In genomic region chr3:190995156-190995555, GRCh38 we compare ENCODE assay signal across 25 cellular contexts.
"Had no signal": no experiment of that assay in that cellular context is flagged by ENCODE, and none has a peak within 500 bp of the region (broad histone marks: within the 10 kb centered on the region; RNA-seq: fewer than 3 reads in every experiment).

No MANE protein-coding gene starts in this region.

- H3K4me1 ChIP-seq: left ventricle myocardium inferior, right atrium auricular region, right lobe of liver, suprapubic skin, tibial artery, upper lobe of right lung had no signal

- H3K36me3 ChIP-seq: left ventricle myocardium inferior, ovary, right atrium auricular region, right lobe of liver, suprapubic skin, thoracic aorta, tibial artery, upper lobe of right lung had no signal

- H3K36me3 Mint-ChIP-seq: naive thymus-derived CD4-positive, alpha-beta T cell; natural killer cell treated with Interleukin-12 subunit alpha and Interleukin-12 subunit beta and Interleukin-15 and Interleukin-18, amount 100 ng/mL, for 72 hours; stimulated activated effector memory CD8-positive, alpha-beta T cell treated with anti-CD3 and anti-CD28 coated beads, Interleukin-12 subunit alpha, Interleukin-12 subunit beta, amount 100 ng/mL, for 72 hours had no signal

- H3K27ac Mint-ChIP-seq: naive thymus-derived CD4-positive, alpha-beta T cell; natural killer cell treated with Interleukin-12 subunit alpha and Interleukin-12 subunit beta and Interleukin-15 and Interleukin-18, amount 100 ng/mL, for 72 hours; progenitor cell of endocrine pancreas; stimulated activated effector memory CD8-positive, alpha-beta T cell treated with anti-CD3 and anti-CD28 coated beads, Interleukin-12 subunit alpha, Interleukin-12 subunit beta, amount 100 ng/mL, for 72 hours; stimulated activated naive CD8-positive, alpha-beta T cell treated with anti-CD3 and anti-CD28 coated beads, Interleukin-15, Interleukin-2, amounts not matched to agents 100 ng/mL and 50 ng/mL, for 24 hours had no signal

- H3K4me3 ChIP-seq: hepatocyte, left ventricle myocardium inferior, lung, mucosa of descending colon, ovary, right atrium auricular region, right lobe of liver, skin epidermis, suprapubic skin, thoracic aorta, tibial artery, upper lobe of right lung had no signal

- H3K9me3 ChIP-seq: left ventricle myocardium inferior, mucosa of descending colon, ovary, right atrium auricular region, right lobe of liver, suprapubic skin, thoracic aorta, tibial artery, upper lobe of right lung had no signal

- H3K4me1 Mint-ChIP-seq: naive thymus-derived CD4-positive, alpha-beta T cell; stimulated activated effector memory CD8-positive, alpha-beta T cell treated with anti-CD3 and anti-CD28 coated beads, Interleukin-12 subunit alpha, Interleukin-12 subunit beta, amount 100 ng/mL, for 72 hours had no signal

- H3K27me3 ChIP-seq: hepatocyte, ovary, right atrium auricular region, right lobe of liver, suprapubic skin, tibial artery, upper lobe of right lung had no signal

- H3K27me3 Mint-ChIP-seq: naive thymus-derived CD4-positive, alpha-beta T cell; natural killer cell treated with Interleukin-12 subunit alpha and Interleukin-12 subunit beta and Interleukin-15 and Interleukin-18, amount 100 ng/mL, for 72 hours; progenitor cell of endocrine pancreas; stimulated activated naive CD8-positive, alpha-beta T cell treated with anti-CD3 and anti-CD28 coated beads, Interleukin-15, Interleukin-2, amounts not matched to agents 100 ng/mL and 50 ng/mL, for 24 hours had no signal

- H3K9me3 Mint-ChIP-seq: stimulated activated naive CD8-positive, alpha-beta T cell treated with anti-CD3 and anti-CD28 coated beads, Interleukin-15, Interleukin-2, amounts not matched to agents 100 ng/mL and 50 ng/mL, for 24 hours had no signal

- H3K4me3 Mint-ChIP-seq: naive thymus-derived CD4-positive, alpha-beta T cell; natural killer cell treated with Interleukin-12 subunit alpha and Interleukin-12 subunit beta and Interleukin-15 and Interleukin-18, amount 100 ng/mL, for 72 hours; stimulated activated effector memory CD8-positive, alpha-beta T cell treated with anti-CD3 and anti-CD28 coated beads, Interleukin-12 subunit alpha, Interleukin-12 subunit beta, amount 100 ng/mL, for 72 hours; stimulated activated naive CD8-positive, alpha-beta T cell treated with anti-CD3 and anti-CD28 coated beads, Interleukin-15, Interleukin-2, amounts not matched to agents 100 ng/mL and 50 ng/mL, for 24 hours had no signal

- DNase-seq: islet precursor cell; left ventricle myocardium inferior; mesendoderm; mucosa of descending colon; naive thymus-derived CD4-positive, alpha-beta T cell; ovary; right lobe of liver; stimulated activated CD4-positive, alpha-beta T cell treated with anti-CD3 and anti-CD28 coated beads, Interleukin-12 subunit alpha, Interleukin-12 subunit beta, amount 100 ng/mL, for 4 hours; stimulated activated CD4-positive, alpha-beta T cell treated with anti-CD3 and anti-CD28 coated beads, Interleukin-15, amount 100 ng/mL, for 24 hours; stimulated activated CD4-positive, alpha-beta T cell treated with anti-CD3 and anti-CD28 coated beads, Interleukin-2, amount 100 ng/mL, for 24 hours; stimulated activated CD4-positive, alpha-beta T cell treated with anti-CD3 and anti-CD28 coated beads, Interleukin-4, amount 100 ng/mL, for 1 hour; stimulated activated naive CD4-positive, alpha-beta T cell; tibial artery; trophoblast cell; upper lobe of right lung had no signal
